Comparison of ENCODE assay signal across 2 cellular contexts in genomic region chr3:150538324-150539208, GRCh38.
TF ChIP-seq lines count a peak whose summit lies in the region.

No MANE protein-coding gene starts in this region.

TF ChIP-seq in SK-N-SH treated with all-trans-retinoic acid at 6 μM for 48 hours, 23 proteins besides CTCF, POLR2A, EP300 and RAD21 (continued from another document):
- TF ChIP-seq, protein P1, sequence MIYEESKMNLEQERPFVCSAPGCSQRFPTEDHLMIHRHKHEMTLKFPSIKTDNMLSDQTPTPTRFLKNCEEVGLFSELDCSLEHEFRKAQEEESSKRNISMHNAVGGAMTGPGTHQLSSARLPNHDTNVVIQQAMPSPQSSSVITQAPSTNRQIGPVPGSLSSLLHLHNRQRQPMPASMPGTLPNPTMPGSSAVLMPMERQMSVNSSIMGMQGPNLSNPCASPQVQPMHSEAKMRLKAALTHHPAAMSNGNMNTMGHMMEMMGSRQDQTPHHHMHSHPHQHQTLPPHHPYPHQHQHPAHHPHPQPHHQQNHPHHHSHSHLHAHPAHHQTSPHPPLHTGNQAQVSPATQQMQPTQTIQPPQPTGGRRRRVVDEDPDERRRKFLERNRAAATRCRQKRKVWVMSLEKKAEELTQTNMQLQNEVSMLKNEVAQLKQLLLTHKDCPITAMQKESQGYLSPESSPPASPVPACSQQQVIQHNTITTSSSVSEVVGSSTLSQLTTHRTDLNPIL (CRISPR knock-in tag; IDR thresholded peaks at IDR 0.05; ENCODE audit: low read depth), result no peak
- no peak for TF ChIP-seq ZNF8 (CRISPR knock-in tag; IDR thresholded peaks at IDR 0.05)

TF ChIP-seq in SK-N-SH, 30 proteins besides CTCF, POLR2A, EP300 and RAD21 (continued from another document):
- TF ChIP-seq FOXM1 (IDR thresholded peaks at IDR 0.05; ENCODE audit: low read depth) (no peak), FOSL2 (IDR thresholded peaks at IDR 0.05; ENCODE audit: borderline replicate concordance, low read depth) (no peak)
